8 cellular contexts compared by ENCODE assay signal in the genomic region with DNA sequence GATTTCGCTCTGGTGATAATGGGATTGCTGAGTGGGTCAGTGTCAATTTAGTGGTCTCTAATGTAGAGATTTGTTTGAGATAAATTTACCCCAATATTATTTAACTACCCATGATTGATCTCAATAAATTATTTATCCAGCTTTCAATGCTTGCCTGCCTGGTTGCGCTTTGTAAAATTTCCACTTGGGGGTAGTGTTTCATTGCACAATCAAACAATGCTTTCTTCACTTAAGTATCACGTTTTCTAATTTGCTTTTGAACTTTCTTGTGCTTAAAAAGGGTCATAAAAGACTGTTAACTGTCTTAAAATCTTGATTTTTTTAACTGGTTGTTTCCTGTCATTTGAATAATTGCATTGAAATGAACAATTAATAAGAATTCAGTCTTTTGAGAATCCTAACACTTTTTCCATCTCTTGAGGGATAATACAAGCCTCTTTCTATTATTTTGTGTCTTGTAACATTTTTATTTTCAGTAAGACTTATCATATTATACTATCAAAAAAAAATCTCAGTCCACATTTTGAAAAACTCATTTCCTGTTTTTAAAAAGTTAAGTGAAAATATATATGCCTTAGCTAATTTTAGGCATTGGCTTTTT. TPM values are rescaled to one million over a fixed set of nuclear protein-coding genes. Genes with fewer than 3 reads are reported as not detected.
DNase-seq lines count a peak whose midpoint lies in the region; ATAC-seq, FAIRE-seq and TF ChIP-seq lines count a peak whose summit lies in the region.

No MANE protein-coding gene starts in this region.

- H3K27ac Mint-ChIP-seq in progenitor cell of endocrine pancreas, result no peak overlapping the region

- intact Hi-C loops in left colon (cut with DNase I, micrococcal nuclease), result no loop called here

- DNase-seq in AG08395 (ENCODE audit: low spot score), result peak; percentile 30
- peak; percentile 60 for DNase-seq in GM12865 (ENCODE audit: low read depth)
- DNase-seq in NCI-H774 (lab: John Stamatoyannopoulos, UW), result peak; percentile 6
- DNase-seq in progenitor cell of endocrine pancreas (ENCODE audit: low spot score, unreplicated experiment), result no peak
- no peak for DNase-seq in NCI-H1436 (lab: John Stamatoyannopoulos, UW)
- DNase-seq in left colon, result no peak

- TF ChIP-seq CTCF in GM12865 (IDR thresholded peaks at IDR 0.05; ENCODE audit: insufficient read depth, low read depth, low read length, missing control alignments) (peak; percentile 61), progenitor cell of endocrine pancreas (IDR thresholded peaks at IDR 0.05; ENCODE audit: unreplicated experiment) (peak; percentile 86)

- H3K9me3 Mint-ChIP-seq in progenitor cell of endocrine pancreas (ENCODE audit: low read depth), result peaks cover 28% of the 10 kb centered on the region

- H3K36me3 Mint-ChIP-seq in progenitor cell of endocrine pancreas (ENCODE audit: insufficient read depth), result peaks cover 52% of the 10 kb centered on the region

- no peaks in the 10 kb centered on the region for H3K27me3 Mint-ChIP-seq in progenitor cell of endocrine pancreas

- H3K4me3 Mint-ChIP-seq in progenitor cell of endocrine pancreas (ENCODE audit: low read depth), result no peak overlapping the region

- H3K4me3 ChIP-seq in GM12865 (ENCODE audit: low read depth, low read length), result no peak overlapping the region

- ATAC-seq in HG02623 (IDR thresholded peaks at IDR 0.05; ENCODE audit: unreplicated experiment) (peak; percentile 49), left colon (no peak)

- FAIRE-seq in endometrium (lab: Jason Lieb, UNC), result peak; percentile 95

- H3K4me1 Mint-ChIP-seq in progenitor cell of endocrine pancreas (ENCODE audit: low read depth), result peaks cover 5% of the 10 kb centered on the region

RNA-seq across cellular contexts. Expression of gene HSD17B4, which starts 18.7 kb away (rescaled TPM):
- total RNA-seq in progenitor cell of endocrine pancreas (248 and 285 TPM in 2 replicates), left colon (100 to 1,000 TPM; 249 to 314 TPM)

Comparison
In these comparisons a context has a peak if more than half of its experiments do, and no peak if none do; other contexts are left out.
1. DNase-seq: peak in AG08395 (single experiment), GM12865 (single experiment) and NCI-H774 (single experiment); none in progenitor cell of endocrine pancreas (single experiment), NCI-H1436 (single experiment) and left colon (0 of 2).